8 cellular contexts compared by ENCODE assay signal in genomic region chr7:131105803-131106680, GRCh38.
A peak's percentile ranks its signal among the peaks of the same experiment; 100 is the strongest.
DNase-seq lines count a peak whose midpoint lies in the region; ATAC-seq and TF ChIP-seq lines count a peak whose summit lies in the region.

No MANE protein-coding gene starts in this region.

- POLR2A ChIA-PET in HCT116 (lab: Charles Lee): no interaction called here

- intact Hi-C loops in HCT116 (cut with micrococcal nuclease) (loop anchor here (2.0 to 5.0 kb wide), 2 partner anchors 197 to 209 kb away; no protein-coding TSS in a partner anchor), breast epithelium (cut with DNase I; ENCODE audit: low total_unique reads) (no loop called here)

- CTCF ChIA-PET in HCT116 (lab: Charles Lee): interaction anchor here (1.0 kb wide), 1 partner anchor 197 kb away, joined by 5 read pairs; no protein-coding TSS in a partner anchor

- TF ChIP-seq CTCF in GM12865 (IDR thresholded peaks at IDR 0.05; ENCODE audit: insufficient read depth, low read depth, low read length, missing control alignments) (no peak), HCT116 (IDR thresholded peaks at IDR 0.05 in 2 of 3, conservative IDR thresholded peaks at IDR 0.05 in 1 of 3; ENCODE audit: borderline replicate concordance in 1 of 3, insufficient read depth in 1 of 3, low read depth in 2 of 3, low read length in 2 of 3) (no peak), VCaP (conservative IDR thresholded peaks at IDR 0.05) (no peak), breast epithelium (IDR thresholded peaks at IDR 0.05) (no peak)

- DNase-seq in GM12865 (ENCODE audit: low read depth) (peak; percentile 78), HCT116 (ENCODE audit: low read depth, low spot score) (no peak), NAMALWA (ENCODE audit: low spot score) (peak; percentile 93), breast epithelium (ENCODE audit: low spot score in 2 of 2) (peak; percentile 72 to 74), inferior parietal cortex (ENCODE audit: extremely low spot score) (peak; percentile 58), KG1 (lab: John Stamatoyannopoulos, UW) (no peak)
- peak; percentile 56 to 59 for DNase-seq in stimulated activated CD4-positive, alpha-beta T cell treated with anti-CD3 and anti-CD28 coated beads, Interleukin-12 subunit alpha, Interleukin-12 subunit beta, amount 100 ng/mL, for 24 hours (ENCODE audit: low read depth in 2 of 2)

- H3K27ac ChIP-seq in HCT116 (ENCODE audit: low read depth, low read length): peak overlapping the region; percentile 73
- peak overlapping the region; percentile 93 for H3K27ac ChIP-seq in VCaP
- peak overlapping the region; percentile 100 for H3K27ac ChIP-seq in breast epithelium

- H3K4me3 ChIP-seq in GM12865 (ENCODE audit: low read depth, low read length) (peak overlapping the region; percentile 79), HCT116 (replicated peaks in 1 of 2; ENCODE audit: low read depth in 1 of 2, low read length in 2 of 2) (peak overlapping the region; percentile 80 to 88), breast epithelium (peak overlapping the region; percentile 96 to 99 (median 97))

- ATAC-seq in HCT116: peak; percentile 57

- H3K4me2 ChIP-seq in HCT116 (ENCODE audit: low read length): peak overlapping the region; percentile 97

- H3K4me1 ChIP-seq in HCT116 (ENCODE audit: control insufficient read depth in 1 of 2, insufficient read depth in 2 of 2, low read length in 2 of 2): peaks cover 19 to 35% of the 10 kb centered on the region in 2 experiments
- peaks cover 0 to 13% of the 10 kb centered on the region in 2 donors for H3K4me1 ChIP-seq in breast epithelium

- no peaks in the 10 kb centered on the region for H4K20me1 ChIP-seq in HCT116 (ENCODE audit: insufficient read depth)

- RAD21 ChIA-PET in HCT116 (lab: Charles Lee; ENCODE audit: low non-redundant PET in 1 of 2, low total read pairs in 2 of 2, uncharacterized antibody in 2 of 2, unreplicated experiment in 2 of 2): no interaction called here

- H3K9me3 ChIP-seq in HCT116 (ENCODE audit: control insufficient read depth in 1 of 2, insufficient read depth in 1 of 2, low read depth in 1 of 2, low read length in 2 of 2): no peaks in the 10 kb centered on the region
- no peaks in the 10 kb centered on the region for H3K9me3 ChIP-seq in breast epithelium

- H3K9me2 ChIP-seq in HCT116 (ENCODE audit: insufficient read depth): no peaks in the 10 kb centered on the region

- peak overlapping the region; percentile 93 for H3K9ac ChIP-seq in HCT116 (ENCODE audit: low read length)

- no peak overlapping the region for H2AFZ ChIP-seq in HCT116 (ENCODE audit: low read depth, low read length, poor library complexity, severe bottlenecking)

- no peak for TF ChIP-seq POLR2A in HCT116 (IDR thresholded peaks at IDR 0.05; ENCODE audit: borderline replicate concordance, extremely low read depth, insufficient read depth, insufficient read length)
- peak; percentile 56 for TF ChIP-seq POLR2A in breast epithelium (IDR thresholded peaks at IDR 0.05)

- TSS peak; percentile 31 for BruUV-seq in HCT116 (replicated peaks; lab: Mats Ljungman, UMichigan)

- no peak for TF ChIP-seq RAD21 in HCT116 (IDR thresholded peaks at IDR 0.05; ENCODE audit: low read depth)

- H3K79me2 ChIP-seq in HCT116 (ENCODE audit: insufficient read depth, low read length): peaks cover 73% of the 10 kb centered on the region

- peaks cover 2 to 10% of the 10 kb centered on the region in 2 experiments; a peak in 1 of 4 replicates for H3K36me3 ChIP-seq in HCT116 (ENCODE audit: control insufficient read depth in 1 of 2, insufficient read depth in 2 of 2, low read length in 2 of 2)
- no peaks in the 10 kb centered on the region for H3K36me3 ChIP-seq in breast epithelium

- H3K27me3 ChIP-seq in HCT116 (ENCODE audit: insufficient read depth, low read length) (no peaks in the 10 kb centered on the region), breast epithelium (no peaks in the 10 kb centered on the region)

TF ChIP-seq in HCT116, 20 proteins besides CTCF, POLR2A, EP300 and RAD21:
- TF ChIP-seq SRF (IDR thresholded peaks at IDR 0.05; ENCODE audit: low read depth): no peak
- no peak for TF ChIP-seq EZH2 (IDR thresholded peaks at IDR 0.05)
- no peak for TF ChIP-seq ATF3 (IDR thresholded peaks at IDR 0.05)
- TF ChIP-seq REST (IDR thresholded peaks at IDR 0.05; ENCODE audit: low read depth): no peak
- no peak for TF ChIP-seq YY1 (IDR thresholded peaks at IDR 0.05; ENCODE audit: extremely low read depth, insufficient replicate concordance, low read depth, low read length)
- TF ChIP-seq SIN3A (IDR thresholded peaks at IDR 0.05; ENCODE audit: low read depth): no peak
- peak; percentile 49 for TF ChIP-seq POLR2AphosphoS5 (IDR thresholded peaks at IDR 0.05; ENCODE audit: low read depth, low read length)
- TF ChIP-seq CEBPB (IDR thresholded peaks at IDR 0.05; ENCODE audit: low read depth): no peak

Comparison
In these comparisons a context has a peak if more than half of its experiments do, and no peak if none do; other contexts are left out.
1. DNase-seq: peak in GM12865 (single experiment), NAMALWA (single experiment), breast epithelium (2 of 2), inferior parietal cortex (single experiment) and stimulated activated CD4-positive, alpha-beta T cell treated with anti-CD3 and anti-CD28 coated beads, Interleukin-12 subunit alpha, Interleukin-12 subunit beta, amount 100 ng/mL, for 24 hours (2 of 2); none in HCT116 (single experiment) and KG1 (single experiment).
2. Peak in every context shown above with its lines, with median percentiles within 50 percentile points of each other: H3K4me3 ChIP-seq and H3K27ac ChIP-seq.